In the genomic region with DNA sequence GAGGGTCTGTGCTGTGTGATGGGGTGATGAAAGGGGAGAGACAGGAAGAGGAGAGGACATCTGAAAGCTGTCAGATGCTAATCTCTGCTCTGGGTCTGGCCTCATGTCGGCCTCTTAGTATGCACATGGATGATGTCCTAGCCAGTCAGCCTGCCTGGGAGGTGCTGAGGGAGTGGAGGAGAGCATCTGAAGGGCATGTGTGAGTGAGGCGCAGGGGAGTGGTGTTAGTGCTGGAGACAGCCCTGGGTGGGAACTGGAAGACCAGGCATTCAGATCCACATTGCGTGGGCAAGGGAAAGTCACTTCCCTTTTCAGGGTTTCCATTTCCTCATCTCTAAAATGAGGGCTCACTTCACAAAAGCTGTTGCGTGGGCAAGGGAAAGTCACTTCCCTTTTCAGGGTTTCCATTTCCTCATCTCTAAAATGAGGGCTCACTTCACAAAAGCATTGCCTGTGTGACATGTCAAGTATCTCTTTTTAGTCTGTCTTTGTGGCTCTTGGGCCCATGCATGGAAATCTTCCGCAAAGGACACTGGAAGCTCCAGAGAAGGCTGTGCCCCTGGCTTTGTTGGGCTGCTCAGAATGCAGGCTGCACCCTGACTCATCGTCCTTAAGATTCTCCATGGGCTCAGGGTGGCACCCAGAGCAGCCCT, we compare ENCODE assay signal across 10 cellular contexts. TPM values are rescaled to one million over a fixed set of nuclear protein-coding genes. Genes with fewer than 3 reads are reported as not detected.
DNase-seq lines count a peak whose midpoint lies in the region; ATAC-seq, FAIRE-seq and TF ChIP-seq lines count a peak whose summit lies in the region.
"Had no signal": no experiment of that assay in that cellular context is flagged by ENCODE, and none has a peak within 500 bp of the region (broad histone marks: within the 10 kb centered on the region; RNA-seq: fewer than 3 reads in every experiment).

No MANE protein-coding gene starts in this region.

- peaks cover 60% of the 10 kb centered on the region for H3K27me3 Mint-ChIP-seq in T-helper 17 cell
- peaks cover 14 to 17% of the 10 kb centered on the region in 2 donors for H3K27me3 Mint-ChIP-seq in natural killer cell (ENCODE audit: low read depth in 2 of 2)

- H3K4me1 Mint-ChIP-seq in T-helper 17 cell (peaks cover 8% of the 10 kb centered on the region), natural killer cell (peaks cover 0 to 4% of the 10 kb centered on the region in 2 donors)

- H3K27ac Mint-ChIP-seq in T-helper 17 cell: no peak overlapping the region
- peak overlapping the region in 1 of 2 donors; percentile 14 for H3K27ac Mint-ChIP-seq in natural killer cell

- no peak for TF ChIP-seq CTCF in natural killer cell (IDR thresholded peaks at IDR 0.05)

- FAIRE-seq in HTR-8/SVneo (lab: Jason Lieb, UNC): no peak

- ATAC-seq in GM18858 (IDR thresholded peaks at IDR 0.05; ENCODE audit: unreplicated experiment) (peak; percentile 71), HG02870 (IDR thresholded peaks at IDR 0.05; ENCODE audit: unreplicated experiment) (peak; percentile 60), T-helper 17 cell (peak; percentile 77), natural killer cell (peak; percentile 49 to 70 (median 56))

- DNase-seq in T-helper 17 cell: no peak
- DNase-seq in natural killer cell: no peak
- no peak for DNase-seq in stimulated activated CD4-positive, alpha-beta T cell treated with anti-CD3 and anti-CD28 coated beads, Interleukin-2, amount 100 ng/mL, for 48 hours
- DNase-seq in kidney tubule cell (ENCODE audit: low spot score): no peak
- DNase-seq in stimulated activated CD8-positive, alpha-beta memory T cell treated with anti-CD3 and anti-CD28 coated beads, Interleukin-4, amount 100 ng/mL, for 48 hours: no peak
- DNase-seq in HTR-8/SVneo (ENCODE audit: insufficient read length, low spot score): no peak

- H3K9me3 Mint-ChIP-seq in natural killer cell: no peaks in the 10 kb centered on the region

- peak overlapping the region; percentile 19 for H3K4me3 Mint-ChIP-seq in T-helper 17 cell
- no peak overlapping the region for H3K4me3 Mint-ChIP-seq in natural killer cell
- H3K4me3 Mint-ChIP-seq: activated naive CD8-positive, alpha-beta T cell had no signal

- H3K36me3 Mint-ChIP-seq in T-helper 17 cell (ENCODE audit: low read depth) (no peaks in the 10 kb centered on the region), natural killer cell (no peaks in the 10 kb centered on the region)
- H3K36me3 Mint-ChIP-seq: activated naive CD8-positive, alpha-beta T cell had no signal

- no peaks in the 10 kb centered on the region for H3K9me3 ChIP-seq in T-helper 17 cell (ENCODE audit: control insufficient read depth, low read length, poor library complexity, severe bottlenecking)

- intact Hi-C loops in natural killer cell (cut with micrococcal nuclease): no loop called here

RNA-seq across cellular contexts. Expression of a gene that starts 10.1 kb away (rescaled TPM):
- total RNA-seq in T-helper 17 cell: not detected
- under 1 TPM in 1 of 3 donors, not detected in 2; 0.56 TPM for total RNA-seq in natural killer cell
- total RNA-seq: kidney epithelial cell had no signal
